1 cellular context compared by ENCODE assay signal in genomic region chr3:100158877-100159563, GRCh38.
TF ChIP-seq lines count a peak whose summit lies in the region.

No MANE protein-coding gene starts in this region.

TF ChIP-seq in SK-N-SH treated with all-trans-retinoic acid at 6 μM for 48 hours, 23 proteins besides CTCF, POLR2A, EP300 and RAD21 (continued from another document):
- TF ChIP-seq, protein P1, sequence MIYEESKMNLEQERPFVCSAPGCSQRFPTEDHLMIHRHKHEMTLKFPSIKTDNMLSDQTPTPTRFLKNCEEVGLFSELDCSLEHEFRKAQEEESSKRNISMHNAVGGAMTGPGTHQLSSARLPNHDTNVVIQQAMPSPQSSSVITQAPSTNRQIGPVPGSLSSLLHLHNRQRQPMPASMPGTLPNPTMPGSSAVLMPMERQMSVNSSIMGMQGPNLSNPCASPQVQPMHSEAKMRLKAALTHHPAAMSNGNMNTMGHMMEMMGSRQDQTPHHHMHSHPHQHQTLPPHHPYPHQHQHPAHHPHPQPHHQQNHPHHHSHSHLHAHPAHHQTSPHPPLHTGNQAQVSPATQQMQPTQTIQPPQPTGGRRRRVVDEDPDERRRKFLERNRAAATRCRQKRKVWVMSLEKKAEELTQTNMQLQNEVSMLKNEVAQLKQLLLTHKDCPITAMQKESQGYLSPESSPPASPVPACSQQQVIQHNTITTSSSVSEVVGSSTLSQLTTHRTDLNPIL (CRISPR knock-in tag; IDR thresholded peaks at IDR 0.05; ENCODE audit: low read depth): no peak
- TF ChIP-seq BACH2 (CRISPR knock-in tag; IDR thresholded peaks at IDR 0.05; ENCODE audit: borderline replicate concordance): no peak
- TF ChIP-seq ZFP30 (CRISPR knock-in tag; IDR thresholded peaks at IDR 0.05): no peak
- no peak for TF ChIP-seq POU6F1 (CRISPR knock-in tag; IDR thresholded peaks at IDR 0.05; ENCODE audit: borderline replicate concordance, low read depth)
- no peak for TF ChIP-seq PPARA (CRISPR knock-in tag; IDR thresholded peaks at IDR 0.05; ENCODE audit: borderline replicate concordance)
- peak; percentile 43; the same call in 1 of the 2 replicates for TF ChIP-seq CSRNP3 (CRISPR knock-in tag; IDR thresholded peaks at IDR 0.05)
- peak; percentile 94 for TF ChIP-seq TCF4 (CRISPR knock-in tag; IDR thresholded peaks at IDR 0.05; ENCODE audit: borderline replicate concordance)
- no peak for TF ChIP-seq CSDC2 (CRISPR knock-in tag; IDR thresholded peaks at IDR 0.05)
- TF ChIP-seq ESRRG (CRISPR knock-in tag; IDR thresholded peaks at IDR 0.05): no peak
- no peak for TF ChIP-seq ZNF70 (CRISPR knock-in tag; IDR thresholded peaks at IDR 0.05)
- TF ChIP-seq, protein P2, sequence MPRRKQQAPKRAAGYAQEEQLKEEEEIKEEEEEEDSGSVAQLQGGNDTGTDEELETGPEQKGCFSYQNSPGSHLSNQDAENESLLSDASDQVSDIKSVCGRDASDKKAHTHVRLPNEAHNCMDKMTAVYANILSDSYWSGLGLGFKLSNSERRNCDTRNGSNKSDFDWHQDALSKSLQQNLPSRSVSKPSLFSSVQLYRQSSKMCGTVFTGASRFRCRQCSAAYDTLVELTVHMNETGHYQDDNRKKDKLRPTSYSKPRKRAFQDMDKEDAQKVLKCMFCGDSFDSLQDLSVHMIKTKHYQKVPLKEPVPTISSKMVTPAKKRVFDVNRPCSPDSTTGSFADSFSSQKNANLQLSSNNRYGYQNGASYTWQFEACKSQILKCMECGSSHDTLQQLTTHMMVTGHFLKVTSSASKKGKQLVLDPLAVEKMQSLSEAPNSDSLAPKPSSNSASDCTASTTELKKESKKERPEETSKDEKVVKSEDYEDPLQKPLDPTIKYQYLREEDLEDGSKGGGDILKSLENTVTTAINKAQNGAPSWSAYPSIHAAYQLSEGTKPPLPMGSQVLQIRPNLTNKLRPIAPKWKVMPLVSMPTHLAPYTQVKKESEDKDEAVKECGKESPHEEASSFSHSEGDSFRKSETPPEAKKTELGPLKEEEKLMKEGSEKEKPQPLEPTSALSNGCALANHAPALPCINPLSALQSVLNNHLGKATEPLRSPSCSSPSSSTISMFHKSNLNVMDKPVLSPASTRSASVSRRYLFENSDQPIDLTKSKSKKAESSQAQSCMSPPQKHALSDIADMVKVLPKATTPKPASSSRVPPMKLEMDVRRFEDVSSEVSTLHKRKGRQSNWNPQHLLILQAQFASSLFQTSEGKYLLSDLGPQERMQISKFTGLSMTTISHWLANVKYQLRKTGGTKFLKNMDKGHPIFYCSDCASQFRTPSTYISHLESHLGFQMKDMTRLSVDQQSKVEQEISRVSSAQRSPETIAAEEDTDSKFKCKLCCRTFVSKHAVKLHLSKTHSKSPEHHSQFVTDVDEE (CRISPR knock-in tag; IDR thresholded peaks at IDR 0.05): peak; percentile 92
- TF ChIP-seq TOX (CRISPR knock-in tag; IDR thresholded peaks at IDR 0.05; ENCODE audit: borderline replicate concordance): no peak
- no peak for TF ChIP-seq ZC3H10 (CRISPR knock-in tag; IDR thresholded peaks at IDR 0.05)
- TF ChIP-seq RARB (CRISPR knock-in tag; IDR thresholded peaks at IDR 0.05): no peak
TF ChIP-seq in SK-N-SH treated with all-trans-retinoic acid at 6 μM for 48 hours: peak in this region for 5.
